In the genomic region with DNA sequence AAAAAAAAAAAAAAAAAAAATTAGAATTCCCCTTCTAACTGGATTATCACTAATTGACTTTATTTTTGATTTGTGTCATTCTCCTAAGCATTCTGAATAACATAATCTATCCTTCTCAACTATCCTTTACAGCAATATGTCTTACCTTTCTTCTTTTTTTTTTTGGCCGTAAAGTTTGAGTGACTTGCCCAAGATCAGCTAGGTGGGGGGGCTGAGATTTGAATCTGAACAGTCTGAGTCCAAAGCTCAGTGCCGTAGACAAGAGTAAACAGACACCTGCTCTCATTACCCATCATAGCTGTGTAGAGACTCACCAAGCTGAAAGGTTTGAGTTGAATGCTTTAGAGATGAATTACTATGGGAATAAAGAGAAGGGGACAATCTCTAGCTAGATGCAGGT, we compare ENCODE assay signal across 29 cellular contexts.
"Had no signal": no experiment of that assay in that cellular context is flagged by ENCODE, and none has a peak within 500 bp of the region (broad histone marks: within the 10 kb centered on the region; RNA-seq: fewer than 3 reads in every experiment).

No MANE protein-coding gene starts in this region.

- H3K4me3 ChIP-seq: coronary artery, dorsolateral prefrontal cortex, esophagus muscularis mucosa, gastrocnemius medialis had no signal

- H3K9me3 ChIP-seq: esophagus muscularis mucosa, gastrocnemius medialis had no signal

- H3K36me3 ChIP-seq: brain microvascular endothelial cell, esophagus muscularis mucosa, gastrocnemius medialis, WERI-Rb-1 had no signal

- H3K27me3 ChIP-seq: brain microvascular endothelial cell, dorsolateral prefrontal cortex, esophagus muscularis mucosa, foreskin keratinocyte, gastrocnemius medialis had no signal

- H3K4me1 ChIP-seq: esophagus muscularis mucosa, foreskin keratinocyte, gastrocnemius medialis had no signal

- ATAC-seq: activated CD4-positive, CD25-positive, alpha-beta regulatory T cell treated with anti-CD3 and anti-CD28 coated beads, Interleukin-2, amount 50 U/mL, for 24 hours; activated CD8-positive, alpha-beta T cell treated with anti-CD3 and anti-CD28 coated beads for 36 hours; activated T-cell treated with anti-CD3 and anti-CD28 coated beads, Interleukin-2, amount 50 U/mL, for 4 hours; activated T-helper 17 cell treated with anti-CD3 and anti-CD28 coated beads, Interleukin-2, amount 50 U/mL, for 72 hours; effector memory CD8-positive, alpha-beta T cell; foreskin keratinocyte; gastrocnemius medialis; T-helper 17 cell had no signal

- DNase-seq: activated B cell treated with CpG ODN at 0.5 μM for 24 hours; activated CD4-positive, alpha-beta T cell treated with anti-CD3 and anti-CD28 coated beads for 48 hours; activated CD4-positive, alpha-beta T cell treated with anti-CD3 and anti-CD28 coated beads, Interleukin-2, amount 50 U/mL, for 1 hour; activated CD4-positive, alpha-beta T cell treated with anti-CD3 and anti-CD28 coated beads, Interleukin-2, amount 50 U/mL, for 48 hours; activated CD8-positive, alpha-beta memory T cell treated with anti-CD3 and anti-CD28 coated beads for 24 hours; activated CD8-positive, alpha-beta T cell treated with anti-CD3 and anti-CD28 coated beads for 36 hours; activated effector memory CD4-positive, alpha-beta T cell treated with Interleukin-2 at 50 U/mL for 16 hours; activated gamma-delta T cell treated with Interleukin-2 at 50 U/mL for 16 hours; activated naive CD4-positive, alpha-beta T cell treated with anti-CD3 and anti-CD28 coated beads, Interleukin-2, amount 50 U/mL, for 16 hours; activated naive CD4-positive, alpha-beta T cell treated with Interleukin-2 at 50 U/mL for 16 hours; activated T-cell treated with anti-CD3 and anti-CD28 coated beads, Interleukin-2, amount 50 U/mL, for 4 hours; amniotic stem cell; anterior cingulate cortex; brain microvascular endothelial cell; dorsolateral prefrontal cortex; effector memory CD8-positive, alpha-beta T cell; erythroblast; foreskin keratinocyte; gastrocnemius medialis; T-helper 1 cell; T-helper 17 cell; T1000; WERI-Rb-1 had no signal

- H3K27ac ChIP-seq: brain microvascular endothelial cell, coronary artery, dorsolateral prefrontal cortex, esophagus muscularis mucosa, foreskin keratinocyte, gastrocnemius medialis, WERI-Rb-1 had no signal

- FAIRE-seq: astrocyte, bronchial epithelial cell had no signal
